In the genomic region with DNA sequence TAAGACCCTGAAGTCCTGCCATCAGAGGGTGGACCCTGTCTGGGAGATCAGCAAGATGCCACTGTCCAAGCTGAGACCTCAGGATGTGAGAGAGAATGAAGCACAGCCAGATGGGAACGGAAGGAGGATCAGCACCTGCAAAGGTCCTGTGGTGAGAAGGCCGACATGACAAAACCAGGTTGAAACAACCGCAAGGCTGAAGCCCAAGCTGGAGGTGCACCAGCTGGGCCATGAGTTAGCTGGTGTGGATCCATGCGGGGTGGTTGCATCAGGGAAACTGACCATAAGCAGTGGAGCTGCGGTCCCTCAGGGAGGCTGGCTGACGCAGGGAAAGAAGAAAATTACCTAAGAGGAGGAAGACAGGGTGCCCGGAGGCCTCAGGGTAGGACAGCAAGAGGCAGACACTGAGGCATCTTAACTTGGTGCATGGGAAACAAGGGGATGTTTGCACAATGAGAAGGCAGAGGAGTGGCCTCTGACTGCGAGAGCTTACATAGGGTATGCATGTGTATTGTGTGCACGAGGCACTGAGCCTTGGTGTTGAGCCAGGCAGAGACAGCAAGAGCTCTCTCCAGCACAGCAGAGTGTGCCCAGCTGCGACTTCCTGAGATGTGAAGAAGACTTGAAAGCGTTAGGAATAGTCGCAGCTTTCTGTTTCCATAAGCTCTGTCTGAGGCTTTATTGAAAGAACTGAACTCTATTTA, we compare ENCODE assay signal across 15 cellular contexts.
DNase-seq lines count a peak whose midpoint lies in the region; ATAC-seq and TF ChIP-seq lines count a peak whose summit lies in the region.
"Had no signal": no experiment of that assay in that cellular context is flagged by ENCODE, and none has a peak within 500 bp of the region (broad histone marks: within the 10 kb centered on the region; RNA-seq: fewer than 3 reads in every experiment).

No MANE protein-coding gene starts in this region.

- no peaks in the 10 kb centered on the region for H3K9me3 ChIP-seq in smooth muscle cell (replicated peaks; ENCODE audit: low read depth)
- H3K9me3 ChIP-seq: adrenal gland had no signal

- DNase-seq in COR-L47 (lab: John Stamatoyannopoulos, UW) (peak; percentile 29), NCI-H1092 (lab: John Stamatoyannopoulos, UW) (peak; percentile 51), SK-MEL-5 (ENCODE audit: low read depth, low spot score) (peak; percentile 4), medulla oblongata (ENCODE audit: extremely low spot score) (peak; percentile 26), smooth muscle cell (lab: John Stamatoyannopoulos, UW; ENCODE audit: unreplicated experiment) (no peak), GM20000 (ENCODE audit: low spot score) (no peak)
- no peak for DNase-seq in activated T-cell treated with anti-CD3 and anti-CD28 coated beads, Interleukin-2, amount 50 U/mL, for 1 hour
- DNase-seq: activated CD4-positive, alpha-beta T cell treated with anti-CD3 and anti-CD28 coated beads for 4 hours; adrenal gland; NCI-H1105 treated with DMSO at 0.1 percent for 48 hours; small intestine; stimulated activated naive B cell treated with anti-CD40 and anti-IgM and Interleukin-4, amounts not matched to agents 10 μg/mL and 1 μg/mL and 100 μg/mL, for 72 hours had no signal

- no peak overlapping the region for H3K4me2 ChIP-seq in smooth muscle cell

- no peak for ATAC-seq in GM19463 (IDR thresholded peaks at IDR 0.05; ENCODE audit: unreplicated experiment)
- ATAC-seq: HCT116; stimulated activated naive B cell treated with anti-CD40 and anti-IgM and Interleukin-4, amounts not matched to agents 10 μg/mL and 1 μg/mL and 100 μg/mL, for 72 hours had no signal

- H3K27me3 ChIP-seq in smooth muscle cell (ENCODE audit: low read depth), result no peaks in the 10 kb centered on the region
- H3K27me3 ChIP-seq: adrenal gland had no signal

- H2AFZ ChIP-seq in smooth muscle cell (ENCODE audit: low read depth), result no peak overlapping the region
- H2AFZ ChIP-seq: parathyroid adenoma had no signal

- TF ChIP-seq CTCF in smooth muscle cell (IDR thresholded peaks at IDR 0.05; ENCODE audit: borderline replicate concordance, insufficient read depth, poor library complexity, severe bottlenecking) (no peak), GM20000 (IDR thresholded peaks at IDR 0.05; ENCODE audit: extremely low read depth, missing control alignments) (no peak)

- no peak overlapping the region for H3K27ac ChIP-seq in smooth muscle cell (ENCODE audit: low read depth)
- H3K27ac ChIP-seq: adrenal gland, parathyroid adenoma had no signal

- in situ Hi-C loops in SK-MEL-5 (cut with HindIII; ENCODE audit: low pct_unique_long_range_greater_than_20kb, low sequenced_read_pairs), result no loop called here

- H3K9ac ChIP-seq in smooth muscle cell (ENCODE audit: low read depth), result no peak overlapping the region
- H3K9ac ChIP-seq: parathyroid adenoma had no signal

- H3K4me1 ChIP-seq in smooth muscle cell (ENCODE audit: low read depth), result peaks cover 4% of the 10 kb centered on the region
- H3K4me1 ChIP-seq: adrenal gland, parathyroid adenoma had no signal

- no peaks in the 10 kb centered on the region for H3K36me3 ChIP-seq in smooth muscle cell (ENCODE audit: low read depth)
- H3K36me3 ChIP-seq: adrenal gland had no signal

- 71% methylated on average over 12 of the region's 12 CpGs for WGBS in smooth muscle cell (ENCODE audit: low lambda C conversion rate)

- H4K20me1 ChIP-seq in smooth muscle cell (ENCODE audit: low read depth), result no peaks in the 10 kb centered on the region

- H3K4me3 ChIP-seq in smooth muscle cell, result no peak overlapping the region
- H3K4me3 ChIP-seq: adrenal gland had no signal

- no peaks in the 10 kb centered on the region for H3K79me2 ChIP-seq in smooth muscle cell (ENCODE audit: low read depth)
- H3K79me2 ChIP-seq: parathyroid adenoma had no signal

- no peaks in the 10 kb centered on the region for H3F3A ChIP-seq in smooth muscle cell (ENCODE audit: low read depth)

Comparison
In these comparisons a context has a peak if more than half of its experiments do, and no peak if none do; other contexts are left out.
1. DNase-seq: peak in COR-L47 (single experiment), NCI-H1092 (single experiment), SK-MEL-5 (single experiment) and medulla oblongata (single experiment); none in activated T-cell treated with anti-CD3 and anti-CD28 coated beads, Interleukin-2, amount 50 U/mL, for 1 hour (single experiment), smooth muscle cell (single experiment) and GM20000 (single experiment).